ENCODE assay signal across 1 cellular context in the genomic region with DNA sequence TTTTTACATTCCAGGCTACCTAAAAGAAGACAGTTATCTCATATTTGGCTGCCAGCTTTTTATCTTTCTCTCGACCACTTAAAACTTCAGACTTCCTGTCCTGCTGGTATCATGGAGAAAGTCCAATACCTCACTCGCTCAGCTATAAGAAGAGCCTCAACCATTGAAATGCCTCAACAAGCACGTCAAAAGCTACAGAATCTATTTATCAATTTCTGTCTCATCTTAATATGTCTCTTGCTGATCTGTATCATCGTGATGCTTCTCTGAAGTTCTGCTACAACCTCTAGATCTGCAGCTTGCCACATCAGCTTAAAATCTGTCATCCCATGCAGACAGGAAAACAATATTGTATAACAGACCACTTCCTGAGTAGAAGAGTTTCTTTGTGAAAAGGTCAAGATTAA.
TF ChIP-seq lines count a peak whose summit lies in the region.

No MANE protein-coding gene starts in this region.

TF ChIP-seq in GM23338, 12 proteins besides CTCF, POLR2A, EP300 and RAD21 (continued from another document):
- TF ChIP-seq ZNF462 (CRISPR knock-in tag; IDR thresholded peaks at IDR 0.05), result no peak
